24 cellular contexts compared by ENCODE assay signal in genomic region chr1:45258059-45258650, GRCh38.
"Had no signal": no experiment of that assay in that cellular context is flagged by ENCODE, and none has a peak within 500 bp of the region (broad histone marks: within the 10 kb centered on the region; RNA-seq: fewer than 3 reads in every experiment).

No MANE protein-coding gene starts in this region.

- H3K4me1 ChIP-seq: adrenal gland, body of pancreas, left lung, stomach, thyroid gland, upper lobe of left lung had no signal

- H3K27ac ChIP-seq: adrenal gland, body of pancreas, left lung, ovary, skin epidermis, stomach, thyroid gland, upper lobe of left lung, VCaP had no signal

- H3K36me3 ChIP-seq: adrenal gland, left lung, ovary, stomach, thyroid gland, upper lobe of left lung had no signal

- ATAC-seq: body of pancreas; left lung; sciatic nerve; stimulated activated effector memory CD8-positive, alpha-beta T cell treated with anti-CD3 and anti-CD28 coated beads, Interleukin-12 subunit alpha, Interleukin-12 subunit beta, amount 100 ng/mL, for 72 hours had no signal

- H3K4me1 Mint-ChIP-seq: activated naive CD8-positive, alpha-beta T cell treated with anti-CD3 and anti-CD28 coated beads for 36 hours; nephron; stimulated activated effector memory CD8-positive, alpha-beta T cell treated with anti-CD3 and anti-CD28 coated beads, Interleukin-12 subunit alpha, Interleukin-12 subunit beta, amount 100 ng/mL, for 72 hours had no signal

- H3K27ac Mint-ChIP-seq: activated naive CD8-positive, alpha-beta T cell treated with anti-CD3 and anti-CD28 coated beads for 36 hours; nephron; progenitor cell of endocrine pancreas; stimulated activated effector memory CD8-positive, alpha-beta T cell treated with anti-CD3 and anti-CD28 coated beads, Interleukin-12 subunit alpha, Interleukin-12 subunit beta, amount 100 ng/mL, for 72 hours; T-helper 2 cell treated with Interferon-gamma antibody and Interleukin-4, amounts not matched to agents 5 μg/mL and 100 μg/mL, for 36 hours had no signal

- H3K27me3 Mint-ChIP-seq: progenitor cell of endocrine pancreas had no signal

- H3K36me3 Mint-ChIP-seq: stimulated activated effector memory CD8-positive, alpha-beta T cell treated with anti-CD3 and anti-CD28 coated beads, Interleukin-12 subunit alpha, Interleukin-12 subunit beta, amount 100 ng/mL, for 72 hours had no signal

- DNase-seq: activated CD4-positive, alpha-beta T cell treated with anti-CD3 and anti-CD28 coated beads for 48 hours; activated CD4-positive, alpha-beta T cell treated with anti-CD3 and anti-CD28 coated beads, Interleukin-2, amount 50 U/mL, for 48 hours; activated CD8-positive, alpha-beta memory T cell treated with anti-CD3 and anti-CD28 coated beads for 24 hours; activated effector memory CD4-positive, alpha-beta T cell treated with Interleukin-2 at 50 U/mL for 16 hours; activated naive CD4-positive, alpha-beta T cell treated with Interleukin-2 at 50 U/mL for 16 hours; activated naive CD8-positive, alpha-beta T cell treated with anti-CD3 and anti-CD28 coated beads for 36 hours; adrenal gland; aorta; body of pancreas; effector CD8-positive, alpha-beta T cell; left lung; ovary; stimulated activated CD4-positive, alpha-beta T cell treated with anti-CD3 and anti-CD28 coated beads, Interleukin-12 subunit alpha, Interleukin-12 subunit beta, amount 100 ng/mL, for 4 hours; stimulated activated CD4-positive, alpha-beta T cell treated with anti-CD3 and anti-CD28 coated beads, Interleukin-4, amount 100 ng/mL, for 24 hours; stomach; thyroid gland; upper lobe of left lung had no signal

- H3K27me3 ChIP-seq: adrenal gland, body of pancreas, left lung, ovary, stomach, thyroid gland, upper lobe of left lung had no signal

- H3K4me3 Mint-ChIP-seq: activated naive CD8-positive, alpha-beta T cell treated with anti-CD3 and anti-CD28 coated beads for 36 hours; nephron; stimulated activated effector memory CD8-positive, alpha-beta T cell treated with anti-CD3 and anti-CD28 coated beads, Interleukin-12 subunit alpha, Interleukin-12 subunit beta, amount 100 ng/mL, for 72 hours; T-helper 2 cell treated with Interferon-gamma antibody and Interleukin-4, amounts not matched to agents 5 μg/mL and 100 μg/mL, for 36 hours had no signal

- H3K4me3 ChIP-seq: adrenal gland, body of pancreas, left lung, ovary, skin epidermis, stomach, thyroid gland, upper lobe of left lung had no signal
